ENCODE assay signal across 1 cellular context in genomic region chr7:158476303-158476932, GRCh38.
TF ChIP-seq lines count a peak whose summit lies in the region.

No MANE protein-coding gene starts in this region.

TF ChIP-seq in GM23338, 12 proteins besides CTCF, POLR2A, EP300 and RAD21 (continued from another document):
- TF ChIP-seq ZNF462 (CRISPR knock-in tag; IDR thresholded peaks at IDR 0.05), result no peak
